ENCODE assay signal across 8 cellular contexts in the genomic region with DNA sequence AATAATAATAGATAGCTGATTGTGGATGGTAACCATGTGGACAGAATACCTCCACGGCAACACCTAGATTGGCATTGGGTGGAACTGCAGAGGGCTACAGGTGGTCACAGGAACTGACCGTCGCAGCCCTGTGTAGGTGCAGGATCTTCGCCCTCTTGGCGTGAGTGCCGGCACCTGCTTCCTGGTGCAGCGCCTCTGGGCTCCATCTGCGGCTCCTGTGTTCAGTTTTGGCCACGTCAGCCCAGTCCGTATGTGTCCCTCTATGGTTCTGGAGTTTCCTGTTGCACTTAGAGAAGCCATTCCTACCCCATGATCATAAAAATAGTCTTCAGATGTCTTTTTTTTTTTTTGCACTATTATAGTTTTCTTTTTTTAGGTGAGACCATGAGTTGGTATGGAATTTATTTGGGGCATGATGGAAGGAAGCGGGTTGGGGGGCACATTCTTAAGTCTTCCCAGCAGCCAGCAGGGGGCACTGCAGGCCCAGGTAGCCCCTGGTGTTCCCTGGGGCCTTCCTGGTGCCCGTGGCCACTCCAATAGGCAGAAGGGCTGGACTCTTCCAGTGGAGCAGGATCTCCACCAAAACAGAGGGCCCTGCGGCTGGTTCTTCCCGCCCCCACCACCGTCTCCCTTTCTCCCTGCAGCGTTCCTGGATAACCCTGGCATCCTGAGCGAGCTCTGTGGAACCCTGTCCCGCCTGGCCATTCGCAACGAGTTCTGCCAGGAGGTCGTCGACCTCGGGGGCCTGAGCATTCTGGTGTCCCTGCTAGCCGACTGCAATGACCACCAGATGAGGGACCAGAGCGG. TPM values are rescaled to one million over a fixed set of nuclear protein-coding genes. Genes with fewer than 3 reads are reported as not detected.
DNase-seq lines count a peak whose midpoint lies in the region; ATAC-seq lines count a peak whose summit lies in the region.

No MANE protein-coding gene starts in this region.

- no peak overlapping the region for H3K27ac ChIP-seq in substantia nigra (ENCODE audit: low read depth, low read length, poor library complexity, severe bottlenecking)

- no peaks in the 10 kb centered on the region for H3K27me3 ChIP-seq in MG63

- peaks cover 98% of the 10 kb centered on the region for H3K36me3 ChIP-seq in MG63

- peak; percentile 73 for ATAC-seq in effector memory CD8-positive, alpha-beta T cell (replicated peaks)
- no peak for ATAC-seq in HG03097 (IDR thresholded peaks at IDR 0.05; ENCODE audit: low FRiP score, unreplicated experiment)

- H3K4me1 Mint-ChIP-seq in effector memory CD8-positive, alpha-beta T cell (ENCODE audit: low read depth in 2 of 2) = peaks cover 0 to 2% of the 10 kb centered on the region in 2 donors

- no peaks in the 10 kb centered on the region for H3K27me3 Mint-ChIP-seq in effector memory CD8-positive, alpha-beta T cell

- H3K9me3 ChIP-seq in MG63 = no peaks in the 10 kb centered on the region

- no peak overlapping the region for H3K4me3 Mint-ChIP-seq in effector memory CD8-positive, alpha-beta T cell

- H3K9me3 Mint-ChIP-seq in effector memory CD8-positive, alpha-beta T cell = no peaks in the 10 kb centered on the region

- H3K36me3 Mint-ChIP-seq in effector memory CD8-positive, alpha-beta T cell (ENCODE audit: insufficient read depth) = peaks cover 11% of the 10 kb centered on the region

- no peak overlapping the region for H3K27ac Mint-ChIP-seq in effector memory CD8-positive, alpha-beta T cell

- H3K4me3 ChIP-seq in MG63 = no peak overlapping the region

- peak; percentile 66 for DNase-seq in EH (ENCODE audit: low read depth)
- peak; percentile 38 for DNase-seq in MG63
- peak; percentile 45 to 51 for DNase-seq in activated CD4-positive, alpha-beta T cell treated with anti-CD3 and anti-CD28 coated beads, Interleukin-2, amount 50 U/mL, for 4 hours
- peak; percentile 55 to 60 (median 55) for DNase-seq in effector memory CD8-positive, alpha-beta T cell
- DNase-seq in midbrain (lab: John Stamatoyannopoulos, UW) = peak; percentile 39
- peak in 36 of 49 donors; percentile 2 to 70 (median 22) for DNase-seq in substantia nigra (lab: John Stamatoyannopoulos, UW)
- no peak for DNase-seq in GOT3 (lab: John Stamatoyannopoulos, UW)

RNA-seq across cellular contexts. Expression of a gene that starts 10.1 kb away (rescaled TPM):
- 2.0 and 10.0 TPM in 2 replicates for total RNA-seq in MG63 (2014; rRNA removed; shearing (Covaris generic); ENCODE audit: low replicate concordance)

RNA-seq across cellular contexts. Expression of a gene that starts 20.3 kb away (rescaled TPM):
- total RNA-seq in MG63 (2014; rRNA removed; shearing (Covaris generic); ENCODE audit: low replicate concordance) = 219 and 267 TPM in 2 replicates

RNA-seq across cellular contexts. Expression of a gene that starts 20.4 kb away (rescaled TPM):
- total RNA-seq in MG63 (2014; rRNA removed; shearing (Covaris generic); ENCODE audit: low replicate concordance) = 57.3 and 58.7 TPM in 2 replicates
